22 cellular contexts compared by ENCODE assay signal in the genomic region with DNA sequence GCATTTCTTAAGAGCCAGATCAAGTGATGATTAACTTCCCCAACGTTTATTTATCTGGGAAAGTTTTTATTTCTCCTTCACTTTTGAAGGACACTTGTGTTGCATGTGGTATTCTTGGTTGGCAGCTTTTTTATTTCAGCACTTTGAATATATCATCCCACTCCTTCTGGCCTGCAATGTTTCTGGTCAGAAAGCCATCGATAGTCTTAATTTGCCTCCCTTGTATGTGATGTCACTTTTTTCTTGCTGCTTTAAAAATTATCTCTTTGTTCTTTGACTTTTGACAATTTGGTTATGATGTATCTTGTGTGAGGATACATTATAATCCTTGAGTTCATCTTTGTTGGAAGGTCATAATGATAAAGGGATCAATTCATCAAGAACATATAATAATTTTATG.
"Had no signal": no experiment of that assay in that cellular context is flagged by ENCODE, and none has a peak within 500 bp of the region (broad histone marks: within the 10 kb centered on the region; RNA-seq: fewer than 3 reads in every experiment).

No MANE protein-coding gene starts in this region.

- H3K27me3 ChIP-seq: colonic mucosa, esophagus muscularis mucosa, foreskin keratinocyte, gastroesophageal sphincter, heart left ventricle, hepatocyte, left lung had no signal

- FAIRE-seq: endometrium, frontal cortex, islet of Langerhans, keratinocyte had no signal

- H3K4me2 ChIP-seq: hepatocyte had no signal

- ATAC-seq: effector memory CD8-positive, alpha-beta T cell; foreskin keratinocyte; gastroesophageal sphincter; heart left ventricle; left cardiac atrium; left lung; left ventricle myocardium superior; lower lobe of right lung; mucosa of descending colon; naive thymus-derived CD8-positive, alpha-beta T cell had no signal

- H3K9me3 ChIP-seq: colonic mucosa had no signal

- H3K4me3 ChIP-seq: colonic mucosa, esophagus muscularis mucosa, gastroesophageal sphincter, heart left ventricle, hepatocyte, left lung, lower lobe of right lung, mucosa of descending colon had no signal

- H3K36me3 ChIP-seq: colonic mucosa, esophagus muscularis mucosa, gastroesophageal sphincter, heart left ventricle, left lung, lower lobe of right lung had no signal

- H3K4me1 ChIP-seq: colonic mucosa, esophagus muscularis mucosa, foreskin keratinocyte, gastroesophageal sphincter, heart left ventricle, left lung, lower lobe of right lung had no signal

- H2AFZ ChIP-seq: hepatocyte had no signal

- DNase-seq: colonic mucosa; cortex of kidney; effector CD8-positive, alpha-beta T cell; effector memory CD8-positive, alpha-beta T cell; endodermal cell; foreskin keratinocyte; heart left ventricle; left cardiac atrium; left lung; left ventricle myocardium superior; lower lobe of right lung; mesenchymal stem cell; mucosa of descending colon; naive B cell; naive thymus-derived CD8-positive, alpha-beta T cell had no signal

- H3K27ac ChIP-seq: colonic mucosa, esophagus muscularis mucosa, foreskin keratinocyte, gastroesophageal sphincter, heart left ventricle, hepatocyte, left lung, lower lobe of right lung had no signal

- H3K79me2 ChIP-seq: hepatocyte had no signal
